In the genomic region with DNA sequence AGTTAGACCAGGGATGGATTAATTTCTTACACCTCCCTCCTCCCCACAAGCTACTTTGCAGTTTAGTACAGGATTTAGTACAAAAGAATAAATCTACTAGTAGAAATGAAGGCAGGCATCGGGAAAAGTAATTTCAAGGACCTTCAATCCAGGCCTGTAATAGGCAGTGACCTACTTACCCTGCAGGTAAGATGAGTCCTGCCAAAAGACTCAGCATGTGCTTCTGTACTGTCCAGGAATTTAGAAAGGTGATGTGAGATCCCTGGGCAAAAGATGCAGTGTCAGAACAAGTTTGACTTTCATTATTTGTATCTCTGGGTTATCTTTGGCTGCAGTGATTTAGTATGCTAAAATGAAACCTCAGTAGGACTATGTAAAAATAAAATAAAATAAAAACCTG, we compare ENCODE assay signal across 24 cellular contexts.
"Had no signal": no experiment of that assay in that cellular context is flagged by ENCODE, and none has a peak within 500 bp of the region (broad histone marks: within the 10 kb centered on the region; RNA-seq: fewer than 3 reads in every experiment).

No MANE protein-coding gene starts in this region.

- H3K9me3 Mint-ChIP-seq: type B pancreatic cell had no signal

- H3K27ac Mint-ChIP-seq: stimulated activated effector memory CD8-positive, alpha-beta T cell treated with anti-CD3 and anti-CD28 coated beads, Interleukin-12 subunit alpha, Interleukin-12 subunit beta, amount 100 ng/mL, for 72 hours; stimulated activated memory B cell treated with anti-CD40 and anti-IgM and Interleukin-4, amounts not matched to agents 10 μg/mL and 1 μg/mL and 100 μg/mL, for 72 hours; stimulated activated naive B cell treated with anti-CD40 and anti-IgM and Interleukin-4, amounts not matched to agents 10 μg/mL and 1 μg/mL and 100 μg/mL, for 72 hours; stimulated activated naive CD8-positive, alpha-beta T cell treated with anti-CD3 and anti-CD28 coated beads, Interleukin-15, Interleukin-2, amounts not matched to agents 100 ng/mL and 50 ng/mL, for 24 hours; type B pancreatic cell had no signal

- H3K36me3 Mint-ChIP-seq: stimulated activated effector memory CD8-positive, alpha-beta T cell treated with anti-CD3 and anti-CD28 coated beads, Interleukin-12 subunit alpha, Interleukin-12 subunit beta, amount 100 ng/mL, for 72 hours; stimulated activated memory B cell treated with anti-CD40 and anti-IgM and Interleukin-4, amounts not matched to agents 10 μg/mL and 1 μg/mL and 100 μg/mL, for 72 hours; stimulated activated naive B cell treated with anti-CD40 and anti-IgM and Interleukin-4, amounts not matched to agents 10 μg/mL and 1 μg/mL and 100 μg/mL, for 72 hours; type B pancreatic cell had no signal

- FAIRE-seq: urothelium cell line had no signal

- H3K4me1 Mint-ChIP-seq: stimulated activated effector memory CD8-positive, alpha-beta T cell treated with anti-CD3 and anti-CD28 coated beads, Interleukin-12 subunit alpha, Interleukin-12 subunit beta, amount 100 ng/mL, for 72 hours; stimulated activated memory B cell treated with anti-CD40 and anti-IgM and Interleukin-4, amounts not matched to agents 10 μg/mL and 1 μg/mL and 100 μg/mL, for 72 hours; stimulated activated naive B cell treated with anti-CD40 and anti-IgM and Interleukin-4, amounts not matched to agents 10 μg/mL and 1 μg/mL and 100 μg/mL, for 72 hours; stimulated activated naive CD8-positive, alpha-beta T cell treated with anti-CD3 and anti-CD28 coated beads, Interleukin-15, amount 100 ng/mL, for 72 hours had no signal

- H3K4me3 Mint-ChIP-seq: stimulated activated effector memory CD8-positive, alpha-beta T cell treated with anti-CD3 and anti-CD28 coated beads, Interleukin-12 subunit alpha, Interleukin-12 subunit beta, amount 100 ng/mL, for 72 hours; stimulated activated memory B cell treated with anti-CD40 and anti-IgM and Interleukin-4, amounts not matched to agents 10 μg/mL and 1 μg/mL and 100 μg/mL, for 72 hours; stimulated activated naive B cell treated with anti-CD40 and anti-IgM and Interleukin-4, amounts not matched to agents 10 μg/mL and 1 μg/mL and 100 μg/mL, for 72 hours; stimulated activated naive CD8-positive, alpha-beta T cell treated with anti-CD3 and anti-CD28 coated beads, Interleukin-15, amount 100 ng/mL, for 72 hours; stimulated activated naive CD8-positive, alpha-beta T cell treated with anti-CD3 and anti-CD28 coated beads, Interleukin-15, Interleukin-2, amounts not matched to agents 100 ng/mL and 50 ng/mL, for 24 hours; type B pancreatic cell had no signal

- H3K27me3 Mint-ChIP-seq: stimulated activated memory B cell treated with anti-CD40 and anti-IgM and Interleukin-4, amounts not matched to agents 10 μg/mL and 1 μg/mL and 100 μg/mL, for 72 hours; stimulated activated naive B cell treated with anti-CD40 and anti-IgM and Interleukin-4, amounts not matched to agents 10 μg/mL and 1 μg/mL and 100 μg/mL, for 72 hours; stimulated activated naive CD8-positive, alpha-beta T cell treated with anti-CD3 and anti-CD28 coated beads, Interleukin-15, amount 100 ng/mL, for 72 hours; stimulated activated naive CD8-positive, alpha-beta T cell treated with anti-CD3 and anti-CD28 coated beads, Interleukin-15, Interleukin-2, amounts not matched to agents 100 ng/mL and 50 ng/mL, for 24 hours had no signal

- DNase-seq: stimulated activated CD4-positive, alpha-beta T cell treated with anti-CD3 and anti-CD28 coated beads, Interleukin-2, amount 100 ng/mL, for 48 hours; stimulated activated CD4-positive, alpha-beta T cell treated with anti-CD3 and anti-CD28 coated beads, Interleukin-4, amount 100 ng/mL, for 1 hour; stimulated activated CD4-positive, alpha-beta T cell treated with anti-CD3 and anti-CD28 coated beads, Interleukin-4, amount 100 ng/mL, for 24 hours; stimulated activated CD4-positive, alpha-beta T cell treated with anti-CD3 and anti-CD28 coated beads, Interleukin-4, amount 100 ng/mL, for 4 hours; stimulated activated CD8-positive, alpha-beta memory T cell treated with anti-CD3 and anti-CD28 coated beads, Interleukin-4, amount 100 ng/mL, for 48 hours; stimulated activated naive B cell treated with anti-CD40 and anti-IgM and Interleukin-4, amounts not matched to agents 10 μg/mL and 1 μg/mL and 100 μg/mL, for 72 hours; stimulated activated naive CD4-positive, alpha-beta T cell; stimulated activated naive CD4-positive, alpha-beta T cell treated with Interleukin-2 at 50 U/mL for 16 hours; stimulated activated naive CD8-positive, alpha-beta T cell treated with anti-CD3 and anti-CD28 coated beads, Interleukin-15, amount 100 ng/mL, for 72 hours; stimulated activated naive CD8-positive, alpha-beta T cell treated with anti-CD3 and anti-CD28 coated beads, Interleukin-15, Interleukin-2, amounts not matched to agents 100 U/mL and 50 U/mL, for 24 hours; stomach; testis; thyroid gland; tibial artery; transverse colon; trophoblast cell; upper lobe of left lung; upper lobe of right lung; uterus had no signal
